ENCODE assay signal across 1 cellular context in genomic region chr17:3754458-3755334, GRCh38.
A peak's percentile ranks its signal among the peaks of the same experiment; 100 is the strongest.
TF ChIP-seq lines count a peak whose summit lies in the region.

No MANE protein-coding gene starts in this region.

TF ChIP-seq in K562, 482 proteins besides CTCF, POLR2A, EP300 and RAD21 (continued from another document and continues in another):
- no peak for TF ChIP-seq ZHX1 (conservative IDR thresholded peaks at IDR 0.05; ENCODE audit: low read length)
- TF ChIP-seq GATAD2A (IDR thresholded peaks at IDR 0.05): no peak
- TF ChIP-seq ZNF449 (CRISPR knock-in tag; IDR thresholded peaks at IDR 0.05): no peak
- TF ChIP-seq GTF3C2 (IDR thresholded peaks at IDR 0.05; ENCODE audit: borderline replicate concordance, extremely low read depth, insufficient read length): no peak
- TF ChIP-seq USF1 (CRISPR knock-in tag; IDR thresholded peaks at IDR 0.05): peak; percentile 81
- no peak for TF ChIP-seq ELF4 (CRISPR knock-in tag; IDR thresholded peaks at IDR 0.05)
- no peak for TF ChIP-seq RCOR1 (IDR thresholded peaks at IDR 0.05; ENCODE audit: borderline replicate concordance in 1 of 2, low read depth in 2 of 2, low read length in 2 of 2)
- TF ChIP-seq ARNT (IDR thresholded peaks at IDR 0.05): no peak
- no peak for TF ChIP-seq POU5F1 (IDR thresholded peaks at IDR 0.05; ENCODE audit: borderline replicate concordance, low read depth, low read length, partially characterized antibody)
- TF ChIP-seq ZNF518B (CRISPR knock-in tag; IDR thresholded peaks at IDR 0.05): no peak
- TF ChIP-seq RERE (CRISPR knock-in tag; IDR thresholded peaks at IDR 0.05; ENCODE audit: borderline replicate concordance): no peak
- no peak for TF ChIP-seq NFXL1 (CRISPR knock-in tag; IDR thresholded peaks at IDR 0.05)
- no peak for TF ChIP-seq MCM2 (IDR thresholded peaks at IDR 0.05; ENCODE audit: low read depth)
- TF ChIP-seq ARHGAP35 (IDR thresholded peaks at IDR 0.05; ENCODE audit: partially characterized antibody): no peak
- TF ChIP-seq GTF2F1 (IDR thresholded peaks at IDR 0.05; ENCODE audit: low read depth, low read length): no peak
- TF ChIP-seq MTA3 (IDR thresholded peaks at IDR 0.05; ENCODE audit: borderline replicate concordance): no peak; the same call in 1 of the 2 replicates
- no peak for TF ChIP-seq XRCC5 (IDR thresholded peaks at IDR 0.05; ENCODE audit: low read depth, low read length)
- TF ChIP-seq NCOA6 (IDR thresholded peaks at IDR 0.05): peak; percentile 50; the same call in 1 of the 2 replicates
- TF ChIP-seq SRSF1 (IDR thresholded peaks at IDR 0.05; ENCODE audit: low read depth, low read length): no peak
- no peak for TF ChIP-seq BDP1 (IDR thresholded peaks at IDR 0.05; ENCODE audit: insufficient read depth, insufficient read length)
- TF ChIP-seq PHF20 (IDR thresholded peaks at IDR 0.05; ENCODE audit: partially characterized antibody): peak; percentile 68
- peak; percentile 54; the same call in 1 of the 2 replicates for TF ChIP-seq SP1 (CRISPR knock-in tag; IDR thresholded peaks at IDR 0.05)
- peak; percentile 73 for TF ChIP-seq VEZF1 (CRISPR knock-in tag; IDR thresholded peaks at IDR 0.05)
- TF ChIP-seq DPF2 (IDR thresholded peaks at IDR 0.05): no peak
- no peak for TF ChIP-seq DNMT1 (IDR thresholded peaks at IDR 0.05)
- no peak for TF ChIP-seq BCOR (IDR thresholded peaks at IDR 0.05)
- TF ChIP-seq XRCC3 (IDR thresholded peaks at IDR 0.05): no peak
- no peak for TF ChIP-seq FOXO4 (CRISPR knock-in tag; IDR thresholded peaks at IDR 0.05)
- TF ChIP-seq SFPQ (IDR thresholded peaks at IDR 0.05; ENCODE audit: low read depth, low read length): no peak
- no peak for TF ChIP-seq ILK (tag; IDR thresholded peaks at IDR 0.05; ENCODE audit: borderline replicate concordance, low read depth)
- no peak for TF ChIP-seq HNRNPK (IDR thresholded peaks at IDR 0.05; ENCODE audit: low read depth, low read length, poor library complexity, severe bottlenecking)
- TF ChIP-seq ZNF785 (CRISPR knock-in tag; IDR thresholded peaks at IDR 0.05): no peak
- TF ChIP-seq ZBTB26 (CRISPR knock-in tag; IDR thresholded peaks at IDR 0.05): no peak
- no peak for TF ChIP-seq MAFG (tag; conservative IDR thresholded peaks at IDR 0.05)
